8 cellular contexts compared by ENCODE assay signal in the genomic region with DNA sequence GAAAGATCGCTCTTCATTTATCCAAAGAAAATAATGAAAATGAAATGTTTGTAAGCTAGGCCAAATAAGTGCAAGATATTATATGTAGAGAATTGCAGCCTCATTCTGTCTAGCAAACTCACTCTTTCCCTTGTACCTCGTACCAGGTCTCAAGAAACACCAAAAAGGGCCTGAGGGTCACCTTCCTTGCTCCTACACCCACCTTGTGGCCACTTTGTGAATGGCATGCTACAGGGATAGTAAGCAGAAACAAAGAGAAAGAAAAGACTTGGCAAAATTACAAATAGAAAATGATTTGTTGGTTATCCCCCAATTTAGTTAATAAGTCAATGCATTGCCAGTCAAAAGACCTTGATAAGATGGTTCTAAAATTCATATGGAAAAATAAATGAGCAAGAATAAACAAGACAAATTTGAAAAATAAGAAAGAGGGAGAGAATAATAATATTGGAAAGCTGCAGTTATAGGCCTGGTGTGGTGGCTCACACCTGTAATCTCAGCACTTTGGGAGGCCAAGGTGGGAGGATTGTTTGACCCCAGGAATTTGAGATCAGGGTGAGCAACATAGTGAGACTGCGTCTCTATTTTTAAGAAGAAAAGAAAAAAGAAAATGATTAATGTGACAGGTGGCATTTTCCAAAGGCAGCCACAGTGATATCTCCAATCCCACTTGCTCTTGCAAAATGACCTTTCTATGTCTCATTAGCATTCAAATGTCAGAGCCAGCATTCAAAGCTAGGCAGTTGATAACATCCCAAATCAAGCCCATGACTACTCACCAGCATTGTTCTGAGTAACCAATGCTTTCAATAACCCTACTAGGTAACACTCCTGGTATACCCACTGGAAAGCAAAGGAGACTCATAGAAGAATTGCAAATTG. TPM values are rescaled to one million over a fixed set of nuclear protein-coding genes. Genes with fewer than 3 reads are reported as not detected.
DNase-seq lines count a peak whose midpoint lies in the region; ATAC-seq and TF ChIP-seq lines count a peak whose summit lies in the region.

No MANE protein-coding gene starts in this region.

- ATAC-seq in GM18867 (IDR thresholded peaks at IDR 0.05; ENCODE audit: unreplicated experiment) (peak; percentile 53), omental fat pad (ENCODE audit: low FRiP score) (no peak)
- ATAC-seq in activated T-cell treated with anti-CD3 and anti-CD28 coated beads, Interleukin-2, amount 50 U/mL, for 4 hours, result no peak

- H3K9me2 ChIP-seq in PC-9 (ENCODE audit: insufficient read depth), result no peaks in the 10 kb centered on the region

- BruUV-seq in PC-9 (replicated peaks; lab: Mats Ljungman, UMichigan), result no TSS peak

- peaks cover 8% of the 10 kb centered on the region; the same call in 1 of the 2 replicates for H3F3A ChIP-seq in PC-9 (ENCODE audit: insufficient read depth, low read depth)

- no peaks in the 10 kb centered on the region for H3K9me3 Mint-ChIP-seq in activated T-cell treated with anti-CD3 and anti-CD28 coated beads, Interleukin-2, amount 50 U/mL, for 4 hours

- CTCF ChIA-PET in PC-9 (lab: Charles Lee), result interaction anchor here (0.7 to 0.9 kb wide), 2 partner anchors 15 to 73 kb away, joined by 3 read pairs; no protein-coding TSS in a partner anchor

- no peaks in the 10 kb centered on the region for H4K20me1 ChIP-seq in PC-9 (ENCODE audit: insufficient read depth)

- no peak overlapping the region for H3K4me2 ChIP-seq in PC-9

- intact Hi-C loops in PC-9 (cut with micrococcal nuclease; ENCODE audit: unreplicated experiment), result loop anchor here (1.0 to 5.0 kb wide), 2 partner anchors 201 to 443 kb away; partner anchors contain the start of genes APLF and FBXO48
- intact Hi-C loops in transverse colon (cut with DNase I; ENCODE audit: low total_unique reads), result loop anchor here (5.0 kb wide), 1 partner anchor 158 kb away; no protein-coding TSS in a partner anchor

- peaks cover 22% of the 10 kb centered on the region for H3K4me1 ChIP-seq in PC-9 (replicated peaks; ENCODE audit: insufficient read depth)
- peaks cover 11 to 17% (median 13%) of the 10 kb centered on the region in 4 donors for H3K4me1 ChIP-seq in transverse colon

- H3K79me2 ChIP-seq in PC-9 (ENCODE audit: low read depth), result no peaks in the 10 kb centered on the region

- H3K27me3 Mint-ChIP-seq in activated T-cell treated with anti-CD3 and anti-CD28 coated beads, Interleukin-2, amount 50 U/mL, for 4 hours (ENCODE audit: low read depth), result no peaks in the 10 kb centered on the region

- no peaks in the 10 kb centered on the region for H3K36me3 ChIP-seq in PC-9 (ENCODE audit: low read depth)
- H3K36me3 ChIP-seq in transverse colon, result no peaks in the 10 kb centered on the region

- H3K36me3 Mint-ChIP-seq in activated T-cell treated with anti-CD3 and anti-CD28 coated beads, Interleukin-2, amount 50 U/mL, for 4 hours (ENCODE audit: insufficient read depth), result no peaks in the 10 kb centered on the region

- POLR2A ChIA-PET in PC-9 (lab: Charles Lee; ENCODE audit: unreplicated experiment), result no interaction called here

- H3K27ac ChIP-seq in PC-9, result no peak overlapping the region
- H3K27ac ChIP-seq in transverse colon, result no peak overlapping the region

- in situ Hi-C loops in transverse colon (cut with MboI; ENCODE audit: low pct_ligation_motif_present in 1 of 4, low pct_unique_long_range_greater_than_20kb in 1 of 4, low sequenced_read_pairs in 3 of 4), result loop anchor here (5.0 to 25.0 kb wide), 5 partner anchors 158 to 423 kb away; partner anchors contain the start of gene ARHGAP25 (in 1 of the 4)

- no peaks in the 10 kb centered on the region for H3K9me3 ChIP-seq in PC-9 (ENCODE audit: insufficient read depth, low read depth)
- no peaks in the 10 kb centered on the region for H3K9me3 ChIP-seq in transverse colon

- peaks cover 33% of the 10 kb centered on the region for H3K4me1 Mint-ChIP-seq in activated T-cell treated with anti-CD3 and anti-CD28 coated beads, Interleukin-2, amount 50 U/mL, for 4 hours (ENCODE audit: low read depth)

- TF ChIP-seq POLR2A in transverse colon (IDR thresholded peaks at IDR 0.05), result no peak

- peak; percentile 32 for DNase-seq in AG09309 (ENCODE audit: low read depth)
- DNase-seq in KG1 (lab: John Stamatoyannopoulos, UW), result peak; percentile 69
- peak in 1 of 2 experiments; percentile 53 for DNase-seq in PC-9
- peak; percentile 71 for DNase-seq in activated T-cell treated with anti-CD3 and anti-CD28 coated beads, Interleukin-2, amount 50 U/mL, for 4 hours
- peak; percentile 69 for DNase-seq in fibroblast of mammary gland (ENCODE audit: low read depth)
- peak; percentile 88 for DNase-seq in omental fat pad (ENCODE audit: low spot score)
- peak; percentile 81 for DNase-seq in transverse colon

- TF ChIP-seq EP300 in transverse colon (IDR thresholded peaks at IDR 0.05; ENCODE audit: low read depth), result no peak

- no peak overlapping the region for H3K4me3 Mint-ChIP-seq in activated T-cell treated with anti-CD3 and anti-CD28 coated beads, Interleukin-2, amount 50 U/mL, for 4 hours

- WGBS in transverse colon (ENCODE audit: low coverage in 1 of 2), 2 donors, result 60 to 68% methylated on average over 3 of the region's 3 CpGs

- H3K4me3 ChIP-seq in AG09309 (ENCODE audit: control insufficient read depth, low read depth, low read length), result no peak overlapping the region
- H3K4me3 ChIP-seq in PC-9, result no peak overlapping the region
- H3K4me3 ChIP-seq in fibroblast of mammary gland (ENCODE audit: control insufficient read depth, low read depth, low read length), result no peak overlapping the region
- no peak overlapping the region for H3K4me3 ChIP-seq in transverse colon

- TF ChIP-seq CTCF in AG09309 (IDR thresholded peaks at IDR 0.05; ENCODE audit: control insufficient read depth, insufficient read depth, low read depth, low read length, missing control alignments), result peak; percentile 92
- TF ChIP-seq CTCF in PC-9 (conservative IDR thresholded peaks at IDR 0.05), result peak; percentile 86
- TF ChIP-seq CTCF in fibroblast of mammary gland (conservative IDR thresholded peaks at IDR 0.05; ENCODE audit: control insufficient read depth, insufficient read depth, low read depth, low read length), result peak; percentile 97
- TF ChIP-seq CTCF in omental fat pad (IDR thresholded peaks at IDR 0.05), result peak in 2 of 3 donors; percentile 26 to 35
- TF ChIP-seq CTCF in transverse colon (IDR thresholded peaks at IDR 0.05), result peak; percentile 88 to 95 (median 91)

- H2AFZ ChIP-seq in PC-9, result no peak overlapping the region

- H3K27me3 ChIP-seq in PC-9 (ENCODE audit: insufficient read depth, low read depth), result no peaks in the 10 kb centered on the region
- H3K27me3 ChIP-seq in transverse colon, result no peaks in the 10 kb centered on the region

RNA-seq across cellular contexts. Expression of gene BMP10, which starts 38.8 kb away (rescaled TPM):
- total RNA-seq in PC-9 (2021) (not detected in 2 replicates), omental fat pad (not detected), transverse colon (not detected)
- total RNA-seq in activated T-cell treated with anti-CD3 and anti-CD28 coated beads, Interleukin-2, amount 50 U/mL, for 4 hours, result not detected

RNA-seq across cellular contexts. Expression of gene GKN2, which starts 42.7 kb away (rescaled TPM):
- not detected in 2 replicates for total RNA-seq in PC-9 (2021)
- not detected for total RNA-seq in activated T-cell treated with anti-CD3 and anti-CD28 coated beads, Interleukin-2, amount 50 U/mL, for 4 hours
- total RNA-seq in omental fat pad, result not detected
- total RNA-seq in transverse colon, result not detected

Comparison
In these comparisons a context has a peak if more than half of its experiments do, and no peak if none do; other contexts are left out.
1. CTCF ChIP-seq: peak in every context shown above with its lines; median percentile 97 in fibroblast of mammary gland; 92 in AG09309; 91 in transverse colon; 86 in PC-9; 30 in omental fat pad.